ENCODE assay signal across 23 cellular contexts in the genomic region with DNA sequence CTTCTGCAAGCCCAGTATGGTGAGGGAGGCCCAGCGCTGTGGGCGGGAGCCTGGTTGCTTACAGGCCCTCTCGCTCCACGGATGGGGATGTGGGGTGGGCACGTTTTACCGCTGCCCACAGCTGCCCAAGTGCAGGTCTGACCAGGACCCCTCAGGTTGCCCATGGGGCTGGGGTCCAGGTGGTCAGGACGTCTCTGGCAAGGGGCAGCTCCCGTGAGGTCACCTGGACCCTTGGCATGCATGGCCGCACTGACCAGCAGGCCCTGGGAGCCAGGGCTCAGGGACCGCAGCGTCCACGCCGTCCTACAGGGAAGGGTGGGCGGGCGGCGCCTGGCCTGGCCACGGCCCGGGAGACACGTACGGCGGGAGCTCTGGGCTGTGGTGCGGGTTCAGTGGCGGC.
"Had no signal": no experiment of that assay in that cellular context is flagged by ENCODE, and none has a peak within 500 bp of the region (broad histone marks: within the 10 kb centered on the region; RNA-seq: fewer than 3 reads in every experiment).

No MANE protein-coding gene starts in this region.

- H3K9me3 ChIP-seq: adrenal gland, MG63, Peyer's patch had no signal

- DNase-seq: activated CD4-positive, alpha-beta memory T cell treated with anti-CD3 and anti-CD28 coated beads, Interleukin-2, amount 10 ng/mL, durations not matched to agents 7 days and 5 days; activated CD4-positive, alpha-beta T cell treated with anti-CD3 and anti-CD28 coated beads for 36 hours; activated CD4-positive, alpha-beta T cell treated with anti-CD3 and anti-CD28 coated beads, Interleukin-2, amount 50 U/mL, for 1 hour; activated naive CD4-positive, alpha-beta T cell treated with anti-CD3 and anti-CD28 coated beads, Interleukin-2, amount 50 U/mL, for 16 hours; activated naive CD8-positive, alpha-beta T cell treated with anti-CD3 and anti-CD28 coated beads, Interleukin-2, amount 10 ng/mL, durations not matched to agents 7 days and 5 days; anterior cingulate cortex; caudate nucleus; MG63; NCI-H1105; NCI-H1436; NCI-H1694 treated with DMSO at 0.1 percent for 48 hours; NCI-H2029 treated with DMSO at 0.1 percent for 48 hours; NCI-H345; NCI-H510A; NCI-H526 treated with DMSO at 0.1 percent for 48 hours; NCI-H82; OCI-M1; Peyer's patch; SIG-M5; T-helper 17 cell; T-helper 9 cell had no signal

- FAIRE-seq: TTC549 had no signal

- H3K27ac ChIP-seq: adrenal gland, Peyer's patch had no signal

- H3K4me1 ChIP-seq: adrenal gland, Peyer's patch had no signal

- H3K27me3 ChIP-seq: adrenal gland, MG63, Peyer's patch had no signal

- ATAC-seq: activated CD4-positive, alpha-beta T cell treated with anti-CD3 and anti-CD28 coated beads for 36 hours; T-helper 17 cell had no signal

- H3K4me3 ChIP-seq: adrenal gland, MG63, Peyer's patch had no signal
